Comparison of ENCODE assay signal across 8 cellular contexts in genomic region chr9:73152445-73152844, GRCh38.
DNase-seq lines count a peak whose midpoint lies in the region; ATAC-seq, FAIRE-seq and TF ChIP-seq lines count a peak whose summit lies in the region.

No MANE protein-coding gene starts in this region.

- peak overlapping the region; percentile 83 for H3K27ac ChIP-seq in rectal smooth muscle tissue (ENCODE audit: low read depth, low read length)

- TF ChIP-seq CTCF in fibroblast of mammary gland (conservative IDR thresholded peaks at IDR 0.05; ENCODE audit: control insufficient read depth, insufficient read depth, low read depth, low read length): no peak

- no peaks in the 10 kb centered on the region for H3K27me3 ChIP-seq in rectal smooth muscle tissue (ENCODE audit: control insufficient read depth, insufficient read depth, low read length)

- no peaks in the 10 kb centered on the region for H3K36me3 ChIP-seq in rectal smooth muscle tissue (ENCODE audit: control insufficient read depth, insufficient read depth, low read length)

- ATAC-seq in SK-N-SH treated with all-trans-retinoic acid at 6 μM for 48 hours: peak; percentile 67
- ATAC-seq in GM19035 (IDR thresholded peaks at IDR 0.05; ENCODE audit: unreplicated experiment): no peak

- FAIRE-seq in G401.6 (lab: Jason Lieb, UNC): peak; percentile 93

- H3K4me3 ChIP-seq in fibroblast of mammary gland (ENCODE audit: control insufficient read depth, low read depth, low read length) (peak overlapping the region; percentile 84), rectal smooth muscle tissue (ENCODE audit: low read length) (peak overlapping the region; percentile 63)

- no peak overlapping the region for H3K9ac ChIP-seq in rectal smooth muscle tissue (ENCODE audit: low read length)

- H3K4me1 ChIP-seq in rectal smooth muscle tissue (ENCODE audit: control insufficient read depth, insufficient read depth, low read length): peaks cover 26% of the 10 kb centered on the region

- DNase-seq in fibroblast of mammary gland (ENCODE audit: low read depth): peak; percentile 66
- DNase-seq in stimulated activated CD4-positive, alpha-beta T cell treated with anti-CD3 and anti-CD28 coated beads, Interleukin-1b, Interleukin-23, amount 100 ng/mL, for 48 hours: no peak
- no peak for DNase-seq in DMS79 treated with DMSO at 0.1 percent for 48 hours (lab: John Stamatoyannopoulos, UW)
- DNase-seq in C1 segment of cervical spinal cord (lab: John Stamatoyannopoulos, UW): no peak

TF ChIP-seq in SK-N-SH treated with all-trans-retinoic acid at 6 μM for 48 hours, 23 proteins besides CTCF, POLR2A, EP300 and RAD21:
- TF ChIP-seq ZNF8 (CRISPR knock-in tag; IDR thresholded peaks at IDR 0.05) (no peak), OSR1 (CRISPR knock-in tag; IDR thresholded peaks at IDR 0.05) (no peak), RARB (CRISPR knock-in tag; IDR thresholded peaks at IDR 0.05) (no peak), ARNTL (CRISPR knock-in tag; IDR thresholded peaks at IDR 0.05; ENCODE audit: borderline replicate concordance, low read depth) (no peak), TOX (CRISPR knock-in tag; IDR thresholded peaks at IDR 0.05; ENCODE audit: borderline replicate concordance) (no peak), POU6F1 (CRISPR knock-in tag; IDR thresholded peaks at IDR 0.05; ENCODE audit: borderline replicate concordance, low read depth) (no peak), GLIS3 (CRISPR knock-in tag; IDR thresholded peaks at IDR 0.05) (no peak), ZC3H10 (CRISPR knock-in tag; IDR thresholded peaks at IDR 0.05) (no peak), PATZ1 (CRISPR knock-in tag; IDR thresholded peaks at IDR 0.05; ENCODE audit: borderline replicate concordance) (no peak), CSRNP3 (CRISPR knock-in tag; IDR thresholded peaks at IDR 0.05) (no peak), ZFP30 (CRISPR knock-in tag; IDR thresholded peaks at IDR 0.05) (no peak), CREB5 (CRISPR knock-in tag; IDR thresholded peaks at IDR 0.05; ENCODE audit: low read depth) (no peak), ESRRG (CRISPR knock-in tag; IDR thresholded peaks at IDR 0.05) (no peak), ZNF565 (CRISPR knock-in tag; conservative IDR thresholded peaks at IDR 0.05; ENCODE audit: low read depth) (no peak), TCF4 (CRISPR knock-in tag; IDR thresholded peaks at IDR 0.05; ENCODE audit: borderline replicate concordance) (no peak), BACH2 (CRISPR knock-in tag; IDR thresholded peaks at IDR 0.05; ENCODE audit: borderline replicate concordance) (no peak), ISL1 (CRISPR knock-in tag; IDR thresholded peaks at IDR 0.05) (no peak), ZNF70 (CRISPR knock-in tag; IDR thresholded peaks at IDR 0.05) (no peak), TSHZ2 (CRISPR knock-in tag; IDR thresholded peaks at IDR 0.05) (no peak), SNAI2 (CRISPR knock-in tag; IDR thresholded peaks at IDR 0.05) (no peak)
